ENCODE assay signal across 15 cellular contexts in the genomic region with DNA sequence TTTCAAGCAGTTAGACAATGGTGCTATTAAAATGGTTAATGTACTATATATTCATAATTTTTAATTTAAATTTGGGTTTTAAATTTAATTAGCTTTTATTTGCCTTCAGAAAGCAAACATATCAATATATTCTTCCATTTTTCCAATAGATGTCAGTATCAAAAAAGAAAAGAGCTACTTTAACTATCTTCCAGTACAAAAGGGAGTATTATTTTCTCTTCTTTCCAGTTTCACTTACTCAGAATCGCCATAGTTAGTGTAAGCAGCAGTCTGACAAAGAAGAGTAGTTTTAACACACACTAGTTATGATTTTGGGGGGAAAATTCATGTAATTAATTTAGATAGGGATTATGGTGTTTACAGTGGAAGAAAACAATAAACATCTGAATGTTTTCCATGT.
DNase-seq lines count a peak whose midpoint lies in the region; ATAC-seq lines count a peak whose summit lies in the region.
"Had no signal": no experiment of that assay in that cellular context is flagged by ENCODE, and none has a peak within 500 bp of the region (broad histone marks: within the 10 kb centered on the region; RNA-seq: fewer than 3 reads in every experiment).

No MANE protein-coding gene starts in this region.

- no peak overlapping the region for H2BK5ac ChIP-seq in mesenchymal stem cell (ENCODE audit: low read depth, low read length, poor library complexity, severe bottlenecking)

- H3K4me3 ChIP-seq in mesenchymal stem cell (ENCODE audit: insufficient read depth in 1 of 2, low read depth in 1 of 2, low read length in 2 of 2), result no peak overlapping the region
- H3K4me3 ChIP-seq: BLaER1 treated with 17β-estradiol and CSF1 and Interleukin-3, amounts not matched to agents 10 nM and 100 nM; GM12878; HAP-1 had no signal

- H4K91ac ChIP-seq in mesenchymal stem cell (ENCODE audit: low read length), result no peak overlapping the region

- H3K23ac ChIP-seq in mesenchymal stem cell (ENCODE audit: low read length in 2 of 2), result no peak overlapping the region

- H3K27ac ChIP-seq in mesenchymal stem cell (ENCODE audit: low read length, poor library complexity, severe bottlenecking), result no peak overlapping the region
- H3K27ac ChIP-seq: BLaER1 treated with 17β-estradiol and CSF1 and Interleukin-3, amounts not matched to agents 10 nM and 100 nM had no signal

- no peak overlapping the region for H2AFZ ChIP-seq in mesenchymal stem cell (ENCODE audit: low read depth, low read length)

- no CpG with 5 or more reads among the region's 1 CpG for WGBS in mesenchymal stem cell

- no peak overlapping the region for H2BK120ac ChIP-seq in mesenchymal stem cell (ENCODE audit: low read depth, low read length)

- H3K14ac ChIP-seq in mesenchymal stem cell (ENCODE audit: low read length in 2 of 2), result no peak overlapping the region

- no peaks in the 10 kb centered on the region for H3K4me1 ChIP-seq in mesenchymal stem cell (ENCODE audit: control insufficient read depth, insufficient read depth, low read depth, low read length)
- H3K4me1 ChIP-seq: HAP-1 had no signal

- no peak overlapping the region for H2BK15ac ChIP-seq in mesenchymal stem cell (ENCODE audit: low read depth, poor library complexity, severe bottlenecking)

- peak overlapping the region; percentile 84 for H3K9ac ChIP-seq in mesenchymal stem cell (ENCODE audit: low read length)
- H3K9ac ChIP-seq: BLaER1 treated with 17β-estradiol and CSF1 and Interleukin-3, amounts not matched to agents 10 nM and 100 nM had no signal

- H3K4ac ChIP-seq in mesenchymal stem cell (ENCODE audit: low read depth in 1 of 2, low read length in 2 of 2), result no peak overlapping the region

- H3K36me3 ChIP-seq in mesenchymal stem cell (ENCODE audit: control insufficient read depth in 1 of 2, insufficient read depth in 2 of 2, low read depth in 1 of 2, low read length in 2 of 2), result no peaks in the 10 kb centered on the region
- H3K36me3 ChIP-seq: BLaER1 treated with 17β-estradiol and CSF1 and Interleukin-3, amounts not matched to agents 10 nM and 100 nM; HAP-1 had no signal

- H3K9me3 ChIP-seq in mesenchymal stem cell (ENCODE audit: control insufficient read depth, low read length), result no peaks in the 10 kb centered on the region
- H3K9me3 ChIP-seq: BLaER1 treated with 17β-estradiol and CSF1 and Interleukin-3, amounts not matched to agents 10 nM and 100 nM; HAP-1 had no signal

- no peaks in the 10 kb centered on the region for H3K79me1 ChIP-seq in mesenchymal stem cell (replicated peaks; ENCODE audit: low read length, poor library complexity, severe bottlenecking)

- H2AK5ac ChIP-seq in mesenchymal stem cell (ENCODE audit: low read length, severe bottlenecking), result no peak overlapping the region

- no peak overlapping the region for H3K4me2 ChIP-seq in mesenchymal stem cell (ENCODE audit: low read length, poor library complexity, severe bottlenecking)
- H3K4me2 ChIP-seq: BLaER1 treated with 17β-estradiol and CSF1 and Interleukin-3, amounts not matched to agents 10 nM and 100 nM had no signal

- no peak overlapping the region for H2BK12ac ChIP-seq in mesenchymal stem cell (ENCODE audit: low read length in 2 of 2)

- no peak overlapping the region for H3K18ac ChIP-seq in mesenchymal stem cell (ENCODE audit: low read depth in 1 of 2, low read length in 2 of 2)

- no peak overlapping the region for H4K8ac ChIP-seq in mesenchymal stem cell (ENCODE audit: low read length)

- peak; percentile 14 for DNase-seq in NCI-H1092 treated with DMSO at 0.1 percent for 48 hours (lab: John Stamatoyannopoulos, UW)
- no peak for DNase-seq in NCI-H1092 (lab: John Stamatoyannopoulos, UW)
- DNase-seq in OCI-M1 (lab: John Stamatoyannopoulos, UW), result peak; percentile 17
- no peak for DNase-seq in mesenchymal stem cell
- no peak for DNase-seq in NCI-H69 (lab: John Stamatoyannopoulos, UW)
- DNase-seq in HuH-7 (ENCODE audit: low spot score), result no peak
- DNase-seq: 8988T; ACHN; CD4-positive, CD25-positive, alpha-beta regulatory T cell; DMS79; GOT3 had no signal

- no peaks in the 10 kb centered on the region for H3K27me3 ChIP-seq in mesenchymal stem cell (ENCODE audit: control insufficient read depth in 1 of 2, insufficient read depth in 1 of 2, low read length in 2 of 2)
- H3K27me3 ChIP-seq: BLaER1 treated with 17β-estradiol and CSF1 and Interleukin-3, amounts not matched to agents 10 nM and 100 nM had no signal

- no peak for ATAC-seq in GM19467 (IDR thresholded peaks at IDR 0.05; ENCODE audit: unreplicated experiment)
- ATAC-seq: GM12878 had no signal

Comparison
In these comparisons a context has a peak if more than half of its experiments do, and no peak if none do; other contexts are left out.
1. DNase-seq: peak in NCI-H1092 treated with DMSO at 0.1 percent for 48 hours (single experiment) and OCI-M1 (single experiment); none in NCI-H1092 (single experiment), mesenchymal stem cell (single experiment), NCI-H69 (single experiment) and HuH-7 (single experiment).